1 cellular context compared by ENCODE assay signal in the genomic region with DNA sequence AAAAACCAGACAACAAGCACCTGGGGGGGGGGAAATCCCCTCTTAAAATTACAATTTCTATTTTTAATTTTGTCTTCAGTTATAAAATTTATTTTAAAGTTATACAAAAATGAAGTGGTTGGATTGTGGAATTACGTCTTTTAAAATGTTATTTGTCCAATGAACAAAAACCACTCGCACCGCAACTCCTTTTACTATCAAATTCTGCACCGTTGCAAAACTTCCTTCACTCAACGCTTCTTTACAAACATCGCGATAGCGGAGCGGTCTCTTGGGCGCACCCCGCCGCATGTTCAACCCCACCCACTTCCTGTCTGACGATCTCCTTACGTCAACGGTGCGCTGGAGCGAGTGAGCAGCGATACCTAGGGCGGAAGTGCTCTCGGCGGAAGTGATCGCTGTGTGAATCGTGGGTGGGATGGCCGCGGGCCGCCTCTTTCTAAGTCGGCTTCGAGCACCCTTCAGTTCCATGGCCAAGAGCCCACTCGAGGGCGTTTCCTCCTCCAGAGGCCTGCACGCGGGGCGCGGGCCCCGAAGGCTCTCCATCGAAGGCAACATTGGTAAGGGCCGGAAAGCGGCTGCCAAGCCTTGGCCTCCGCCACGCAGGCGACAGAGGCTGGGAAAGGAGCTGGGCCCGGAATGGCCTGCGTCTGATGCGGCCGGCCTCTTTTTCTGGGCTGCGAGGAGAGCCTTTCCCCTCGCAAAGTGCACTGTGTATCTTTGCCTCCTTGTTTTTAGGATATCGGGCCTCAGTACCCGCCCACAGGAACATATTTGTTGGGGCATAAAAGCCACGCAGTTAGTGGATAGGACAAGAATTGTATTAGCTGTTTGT.
TF ChIP-seq lines count a peak whose summit lies in the region.

Gene DGUOK (plus strand): TSS at position 388 of the 835 bp plus-strand sequence. CDS start 31 bp downstream, at position 419.

TF ChIP-seq in K562, 482 proteins besides CTCF, POLR2A, EP300 and RAD21 (continued from another document):
- peak; percentile 90 for TF ChIP-seq ZBTB12 (CRISPR knock-in tag; IDR thresholded peaks at IDR 0.05)
- no peak for TF ChIP-seq HDGF (IDR thresholded peaks at IDR 0.05)
- no peak for TF ChIP-seq ZC3H4 (CRISPR knock-in tag; IDR thresholded peaks at IDR 0.05; ENCODE audit: borderline replicate concordance)
- TF ChIP-seq TEAD4 (IDR thresholded peaks at IDR 0.05; ENCODE audit: low read length) = no peak; the same call in 1 of the 2 replicates
- no peak for TF ChIP-seq TEAD4 (CRISPR knock-in tag; IDR thresholded peaks at IDR 0.05; ENCODE audit: borderline replicate concordance)
- TF ChIP-seq ZNF707 (CRISPR knock-in tag; conservative IDR thresholded peaks at IDR 0.05) = no peak
- no peak for TF ChIP-seq PCBP1 (IDR thresholded peaks at IDR 0.05; ENCODE audit: low read depth, low read length, poor library complexity, severe bottlenecking)
